Comparison of ENCODE assay signal across 21 cellular contexts in genomic region chr7:94957041-94957440, GRCh38. TPM values are rescaled to one million over a fixed set of nuclear protein-coding genes. Genes with fewer than 3 reads are reported as not detected.
A peak's percentile ranks its signal among the peaks of the same experiment; 100 is the strongest.
DNase-seq lines count a peak whose midpoint lies in the region; FAIRE-seq and TF ChIP-seq lines count a peak whose summit lies in the region.
"Had no signal": no experiment of that assay in that cellular context is flagged by ENCODE, and none has a peak within 500 bp of the region (broad histone marks: within the 10 kb centered on the region; RNA-seq: fewer than 3 reads in every experiment).

No MANE protein-coding gene starts in this region.

- H3K4me1 Mint-ChIP-seq in nephron, result no peaks in the 10 kb centered on the region
- H3K4me1 Mint-ChIP-seq: CD14-positive monocyte; CD8-positive, alpha-beta memory T cell had no signal

- peaks cover 7% of the 10 kb centered on the region for H3K9me3 Mint-ChIP-seq in nephron

- H3K36me3 ChIP-seq in small intestine (ENCODE audit: control insufficient read depth in 2 of 2, insufficient read depth in 2 of 2, low read length in 2 of 2), result no peaks in the 10 kb centered on the region
- H3K36me3 ChIP-seq: BE2C; BLaER1 treated with 17β-estradiol and CSF1 and Interleukin-3, amounts not matched to agents 10 nM and 100 nM had no signal

- no peak overlapping the region for H3K27ac ChIP-seq in small intestine (ENCODE audit: low read depth in 1 of 2, low read length in 1 of 2)
- H3K27ac ChIP-seq: BLaER1 treated with 17β-estradiol and CSF1 and Interleukin-3, amounts not matched to agents 10 nM and 100 nM had no signal

- WGBS in small intestine, 3 donors, result 44 to 73% (median 67%) methylated on average over 1 of the region's 1 CpG

- no peaks in the 10 kb centered on the region for H3K9me3 ChIP-seq in small intestine (ENCODE audit: control insufficient read depth, low read depth)
- H3K9me3 ChIP-seq: BE2C; BLaER1 treated with 17β-estradiol and CSF1 and Interleukin-3, amounts not matched to agents 10 nM and 100 nM had no signal

- in situ Hi-C loops in ACHN (cut with HindIII; ENCODE audit: low pct_ligation_motif_present, low pct_unique_long_range_greater_than_20kb, low sequenced_read_pairs), result no loop called here

- FAIRE-seq in RCC 7860 (lab: Jason Lieb, UNC) (peak; percentile 84), small intestine (lab: Jason Lieb, UNC) (no peak)
- FAIRE-seq: G401.6, GM12892, GM19239 had no signal

- DNase-seq in ACHN (peak; percentile 56), RCC 7860 (ENCODE audit: low spot score) (peak; percentile 45), small intestine (peak; percentile 10), AG08395 (ENCODE audit: low spot score) (no peak), cerebellar nuclear complex (lab: John Stamatoyannopoulos, UW) (no peak)
- no peak for DNase-seq in effector CD4-positive, alpha-beta T cell
- DNase-seq: 8988T; AML-193; BE2C; CD4-positive, alpha-beta T cell; CD8-positive, alpha-beta memory T cell; DMS153; DND-41; H9 had no signal

- H3K4me3 Mint-ChIP-seq in nephron, result no peak overlapping the region
- H3K4me3 Mint-ChIP-seq: CD14-positive monocyte; CD4-positive, alpha-beta T cell; CD8-positive, alpha-beta memory T cell; GM23338; H9 had no signal

- H3K4me3 ChIP-seq in small intestine (ENCODE audit: low read depth in 1 of 2, low read length in 2 of 2), result no peak overlapping the region
- H3K4me3 ChIP-seq: BLaER1 treated with 17β-estradiol and CSF1 and Interleukin-3, amounts not matched to agents 10 nM and 100 nM; GM23338 had no signal

- no peaks in the 10 kb centered on the region for H3K27me3 Mint-ChIP-seq in nephron (ENCODE audit: low read depth)
- H3K27me3 Mint-ChIP-seq: CD4-positive, alpha-beta T cell; CD8-positive, alpha-beta memory T cell had no signal

- no peak for TF ChIP-seq CTCF in nephron (IDR thresholded peaks at IDR 0.05; ENCODE audit: unreplicated experiment in 3 of 3)

- H3K27me3 ChIP-seq in small intestine (ENCODE audit: control insufficient read depth in 2 of 2, insufficient read depth in 2 of 2, low read length in 2 of 2), result no peaks in the 10 kb centered on the region
- H3K27me3 ChIP-seq: BE2C; BLaER1 treated with 17β-estradiol and CSF1 and Interleukin-3, amounts not matched to agents 10 nM and 100 nM had no signal

- H3K36me3 Mint-ChIP-seq in nephron (ENCODE audit: low read depth), result peaks cover 8% of the 10 kb centered on the region
- H3K36me3 Mint-ChIP-seq: CD14-positive monocyte; CD8-positive, alpha-beta memory T cell had no signal

- no peaks in the 10 kb centered on the region for H3K4me1 ChIP-seq in small intestine (ENCODE audit: control insufficient read depth in 2 of 2, insufficient read depth in 1 of 2, low read depth in 1 of 2, low read length in 1 of 2)
- H3K4me1 ChIP-seq: BE2C; BLaER1 treated with 17β-estradiol and CSF1 and Interleukin-3, amounts not matched to agents 10 nM and 100 nM had no signal

- H3K27ac Mint-ChIP-seq in nephron, result peak overlapping the region; percentile 2 to 60 (median 19)
- H3K27ac Mint-ChIP-seq: CD14-positive monocyte; CD4-positive, alpha-beta T cell; CD8-positive, alpha-beta memory T cell; GM23338 had no signal

RNA-seq across cellular contexts. Expression of gene PPP1R9A, which starts 49.6 kb away (rescaled TPM):
- polyA plus RNA-seq in small intestine, result 1 to 10 TPM in 1 of 3 donors, under 1 TPM in 2; 0.27 to 2.4 (median 0.89) TPM
- polyA plus RNA-seq: CD14-positive monocyte; CD8-positive, alpha-beta memory T cell had no signal

Comparison
In these comparisons a context has a peak if more than half of its experiments do, and no peak if none do; other contexts are left out.
1. DNase-seq: peak in ACHN (single experiment), RCC 7860 (single experiment) and small intestine (single experiment); none in effector CD4-positive, alpha-beta T cell (single experiment), AG08395 (single experiment) and cerebellar nuclear complex (0 of 2).